In the genomic region with DNA sequence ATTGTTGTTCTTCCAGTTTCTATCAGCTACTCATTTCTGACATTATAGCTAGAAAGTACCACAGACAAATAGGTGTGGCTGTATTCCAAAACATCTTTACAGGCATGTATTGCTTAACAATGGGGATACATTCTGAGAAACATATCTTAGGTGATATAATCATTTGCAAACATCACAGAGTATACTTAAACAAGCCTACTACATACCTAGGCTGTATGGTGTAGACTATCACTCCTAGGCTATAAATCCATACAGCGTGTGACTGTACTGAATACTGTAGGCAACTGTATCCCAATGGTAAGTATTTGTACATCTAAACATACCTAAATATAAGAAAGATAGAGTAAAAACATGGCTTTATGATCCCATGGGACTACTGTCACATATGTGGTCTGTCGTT, we compare ENCODE assay signal across 7 cellular contexts.
"Had no signal": no experiment of that assay in that cellular context is flagged by ENCODE, and none has a peak within 500 bp of the region (broad histone marks: within the 10 kb centered on the region; RNA-seq: fewer than 3 reads in every experiment).

No MANE protein-coding gene starts in this region.

- ATAC-seq: GM23338, HepG2 had no signal

- H3K27ac Mint-ChIP-seq: GM23338, H9 had no signal

- H3K9me3 Mint-ChIP-seq: GM23338, H9, IgD-negative memory B cell had no signal

- DNase-seq: H9, HCEC 1CT, KBM-7 had no signal

- H3K4me3 Mint-ChIP-seq: GM23338, H9, IgD-negative memory B cell had no signal

- H3K27ac ChIP-seq: HL-60 had no signal

- H3K4me3 ChIP-seq: GM23338 had no signal

- H3K27me3 Mint-ChIP-seq: IgD-negative memory B cell had no signal

- H3K4me2 ChIP-seq: GM23338 had no signal

- H2AFZ ChIP-seq: GM23338 had no signal
